21 cellular contexts compared by ENCODE assay signal in the genomic region with DNA sequence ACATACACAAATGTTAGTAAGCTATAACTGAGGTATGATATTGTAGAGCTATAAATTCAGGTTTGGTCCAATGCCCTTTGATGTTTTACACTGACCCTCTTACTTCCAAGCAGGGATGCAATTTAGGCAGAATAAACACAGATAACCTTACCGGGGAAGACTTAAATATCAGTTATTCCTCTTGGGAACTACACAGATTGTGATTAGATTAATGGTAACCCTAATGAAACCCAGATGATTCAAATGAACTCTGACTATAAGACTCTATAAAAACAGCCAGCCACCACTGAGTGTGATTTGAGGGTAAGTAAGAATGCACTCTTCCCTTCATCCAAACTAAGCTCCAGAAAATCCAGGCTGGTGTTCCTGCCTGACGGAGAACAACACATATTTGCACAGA.
DNase-seq lines count a peak whose midpoint lies in the region; FAIRE-seq and TF ChIP-seq lines count a peak whose summit lies in the region.
"Had no signal": no experiment of that assay in that cellular context is flagged by ENCODE, and none has a peak within 500 bp of the region (broad histone marks: within the 10 kb centered on the region; RNA-seq: fewer than 3 reads in every experiment).

No MANE protein-coding gene starts in this region.

- WGBS in SK-N-SH (ENCODE audit: low lambda C conversion rate) = 9% methylated on average over 2 of the region's 2 CpGs

- no peaks in the 10 kb centered on the region for H3K79me2 ChIP-seq in SK-N-SH (ENCODE audit: insufficient read depth)

- no peak overlapping the region for H2AFZ ChIP-seq in SK-N-SH (ENCODE audit: low read depth)

- H3K27me3 ChIP-seq in SK-N-SH (ENCODE audit: insufficient read depth) = no peaks in the 10 kb centered on the region
- H3K27me3 ChIP-seq: BE2C, BLaER1 had no signal

- H3K36me3 ChIP-seq in SK-N-SH (replicated peaks in 1 of 2; ENCODE audit: control insufficient read depth in 1 of 2, insufficient read depth in 2 of 2, low read length in 1 of 2) = no peaks in the 10 kb centered on the region
- H3K36me3 ChIP-seq: BE2C, BLaER1 had no signal

- no peak overlapping the region for H3K9ac ChIP-seq in SK-N-SH
- H3K9ac ChIP-seq: BLaER1 had no signal

- H4K20me1 ChIP-seq in SK-N-SH (ENCODE audit: insufficient read depth) = no peaks in the 10 kb centered on the region
- H4K20me1 ChIP-seq: BLaER1 had no signal

- CTCF ChIA-PET in SK-N-SH (lab: Yijun Ruan, JAX) = interaction anchor here (0.9 kb wide), 1 partner anchor 9 kb away, joined by 3 read pairs; no protein-coding TSS in a partner anchor

- peaks cover 0 to 7% of the 10 kb centered on the region in 2 experiments; a peak in 2 of 4 replicates for H3K4me1 ChIP-seq in SK-N-SH (ENCODE audit: control insufficient read depth in 1 of 2, insufficient read depth in 2 of 2, low read depth in 1 of 2, low read length in 1 of 2)
- H3K4me1 ChIP-seq: BE2C, Caco-2 had no signal

- H3K27ac ChIP-seq in 22Rv1 = peak overlapping the region; percentile 46
- H3K27ac ChIP-seq in SK-N-SH (ENCODE audit: low read depth in 2 of 2, low read length in 1 of 2) = no peak overlapping the region
- H3K27ac ChIP-seq: BLaER1 had no signal

- POLR2A ChIA-PET in SK-N-SH (lab: Yijun Ruan, JAX) = no interaction called here

- no peaks in the 10 kb centered on the region for H3F3A ChIP-seq in SK-N-SH (replicated peaks; ENCODE audit: insufficient read depth)

- DNase-seq in LNCaP clone FGC (ENCODE audit: low read depth) = peak; percentile 50
- peak; percentile 30 for DNase-seq in SK-N-SH
- no peak for DNase-seq in COLO668 (lab: John Stamatoyannopoulos, UW; ENCODE audit: unreplicated experiment)
- DNase-seq in HUDEP-2 (lab: John Stamatoyannopoulos, UW; ENCODE audit: unreplicated experiment in 76 of 76) = no peak
- no peak for DNase-seq in frontal cortex (ENCODE audit: low spot score in 2 of 2)
- DNase-seq: 8988T; ACHN; BE2C; C1 segment of cervical spinal cord; Caco-2; Calu3; CD4-positive, alpha-beta memory T cell; CD4-positive, CD25-positive, alpha-beta regulatory T cell; CD8-positive, alpha-beta memory T cell; DMS79 treated with DMSO at 0.1 percent for 48 hours; GF-D8 had no signal

- no peak for FAIRE-seq in frontal cortex (lab: Jason Lieb, UNC)
- FAIRE-seq: A204.1, GM12891, GM19239 had no signal

- peaks cover 4% of the 10 kb centered on the region; the same call in 1 of the 2 replicates for H3K9me2 ChIP-seq in SK-N-SH

- TF ChIP-seq RAD21 in SK-N-SH (IDR thresholded peaks at IDR 0.05; ENCODE audit: low read length) = no peak

- H3K9me3 ChIP-seq in SK-N-SH = peaks cover 5% of the 10 kb centered on the region; the same call in 1 of the 2 replicates
- H3K9me3 ChIP-seq: BE2C, BLaER1, Caco-2 had no signal

- H3K4me2 ChIP-seq in SK-N-SH = no peak overlapping the region
- H3K4me2 ChIP-seq: BLaER1 had no signal

- TF ChIP-seq CTCF in 22Rv1 (IDR thresholded peaks at IDR 0.05) = no peak
- TF ChIP-seq CTCF in LNCaP clone FGC (IDR thresholded peaks at IDR 0.05; ENCODE audit: control insufficient read depth, extremely low read depth, insufficient read depth) = no peak
- no peak for TF ChIP-seq CTCF in SK-N-SH (IDR thresholded peaks at IDR 0.05)

- H3K4me3 ChIP-seq in LNCaP clone FGC (ENCODE audit: low read depth, low read length) (no peak overlapping the region), SK-N-SH (ENCODE audit: low read depth in 2 of 2, low read length in 1 of 2) (no peak overlapping the region)
- H3K4me3 ChIP-seq: BLaER1 had no signal

- TF ChIP-seq EP300 in SK-N-SH (IDR thresholded peaks at IDR 0.05; ENCODE audit: borderline replicate concordance in 1 of 2, low read depth in 1 of 2, low read length in 1 of 2) = 0 out of 4 replicates have a peak, but pooled peaks of 1 of the 2 experiments have one; percentile 20

TF ChIP-seq in SK-N-SH, 30 proteins besides CTCF, POLR2A, EP300 and RAD21:
- TF ChIP-seq, protein P1, sequence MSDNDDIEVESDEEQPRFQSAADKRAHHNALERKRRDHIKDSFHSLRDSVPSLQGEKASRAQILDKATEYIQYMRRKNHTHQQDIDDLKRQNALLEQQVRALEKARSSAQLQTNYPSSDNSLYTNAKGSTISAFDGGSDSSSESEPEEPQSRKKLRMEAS (IDR thresholded peaks at IDR 0.05; ENCODE audit: low read depth) = no peak
- TF ChIP-seq GATA2 (CRISPR knock-in tag; IDR thresholded peaks at IDR 0.05) (peak; percentile 54; the same call in 1 of the 2 replicates), RCOR1 (IDR thresholded peaks at IDR 0.05; ENCODE audit: low read length) (peak; percentile 26; the same call in 1 of the 2 replicates)

Comparison
In these comparisons a context has a peak if more than half of its experiments do, and no peak if none do; other contexts are left out.
1. DNase-seq: peak in LNCaP clone FGC (single experiment) and SK-N-SH (single experiment); none in COLO668 (single experiment), HUDEP-2 (0 of 76) and frontal cortex (0 of 2).